16 cellular contexts compared by ENCODE assay signal in the genomic region with DNA sequence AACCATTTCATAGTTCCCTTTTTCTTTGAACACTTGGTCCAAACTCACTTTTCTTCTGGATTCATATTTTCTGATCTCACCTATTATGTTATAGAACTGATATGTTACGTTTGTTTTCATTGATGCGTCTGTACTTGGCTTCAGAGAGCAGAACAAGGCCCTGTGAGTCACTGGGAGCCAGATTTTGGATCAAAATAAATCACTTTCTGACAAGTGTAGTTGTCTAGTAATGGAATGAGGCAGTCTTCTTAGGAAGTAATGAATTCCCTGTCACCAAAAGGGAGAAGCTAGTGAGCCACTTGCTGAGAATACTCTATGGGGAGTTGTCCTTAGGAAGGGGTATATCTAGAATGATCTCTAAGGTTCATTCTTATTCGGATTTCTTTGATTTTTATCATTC. TPM values are rescaled to one million over a fixed set of nuclear protein-coding genes. Genes with fewer than 3 reads are reported as not detected.
DNase-seq lines count a peak whose midpoint lies in the region; ATAC-seq and TF ChIP-seq lines count a peak whose summit lies in the region.
"Had no signal": no experiment of that assay in that cellular context is flagged by ENCODE, and none has a peak within 500 bp of the region (broad histone marks: within the 10 kb centered on the region; RNA-seq: fewer than 3 reads in every experiment).

No MANE protein-coding gene starts in this region.

- peak overlapping the region; percentile 62 for H2AK5ac ChIP-seq in IMR-90 (ENCODE audit: low read depth, low read length)

- H3K23ac ChIP-seq in IMR-90 (ENCODE audit: low read depth, low read length) = no peak overlapping the region

- DNase-seq in ACHN = peak; percentile 25
- peak; percentile 65 for DNase-seq in IMR-90
- peak; percentile 34 for DNase-seq in astrocyte of the hippocampus (ENCODE audit: low read depth, low spot score)
- DNase-seq in hepatic stellate cell (ENCODE audit: low spot score) = peak; percentile 31
- no peak for DNase-seq in cerebellar cortex (ENCODE audit: low spot score)
- no peak for DNase-seq in activated CD8-positive, alpha-beta memory T cell treated with anti-CD3 and anti-CD28 coated beads for 24 hours
- DNase-seq: activated CD4-positive, alpha-beta T cell treated with anti-CD3 and anti-CD28 coated beads, Interleukin-2, amount 50 U/mL, for 4 hours; adrenal gland; mucosa of descending colon; NCI-H2029 treated with DMSO at 0.1 percent for 48 hours; NCI-H748 treated with DMSO at 0.1 percent for 48 hours; pancreas; SHP77; stimulated activated naive CD8-positive, alpha-beta T cell treated with anti-CD3 and anti-CD28 coated beads, Interleukin-15, amount 100 ng/mL, for 72 hours had no signal

- no TSS peak for BruUV-seq in IMR-90 (replicated peaks; lab: Mats Ljungman, UMichigan)

- H3K27me3 ChIP-seq in IMR-90 (ENCODE audit: control insufficient read depth, insufficient read depth, low read length) = no peaks in the 10 kb centered on the region
- H3K27me3 ChIP-seq: adrenal gland, pancreas had no signal

- peaks cover 3% of the 10 kb centered on the region; the same call in 1 of the 2 replicates for H3K36me3 ChIP-seq in IMR-90 (ENCODE audit: control insufficient read depth, insufficient read depth, low read length)
- H3K36me3 ChIP-seq: adrenal gland, pancreas had no signal

- H3K9me1 ChIP-seq in IMR-90 (ENCODE audit: insufficient read depth, low read length) = peaks cover 14% of the 10 kb centered on the region

- peaks cover 17 to 67% of the 10 kb centered on the region in 2 experiments; a peak in 3 of 4 replicates for H3K79me1 ChIP-seq in IMR-90 (ENCODE audit: low read depth in 1 of 2, low read length in 2 of 2)

- H2BK120ac ChIP-seq in IMR-90 (ENCODE audit: low read depth, low read length) = peak overlapping the region; percentile 75

- WGBS in IMR-90 (ENCODE audit: extremely low coverage in 2 of 2, insufficient read length in 1 of 2), 2 experiments = no CpG with 5 or more reads among the region's 3 CpGs

- ATAC-seq in IMR-90 (ENCODE audit: low read depth) (no peak), GM21381 (IDR thresholded peaks at IDR 0.05; ENCODE audit: unreplicated experiment) (no peak), HG03457 (IDR thresholded peaks at IDR 0.05; ENCODE audit: unreplicated experiment) (no peak)
- ATAC-seq: mucosa of descending colon; pancreas; stimulated activated naive CD8-positive, alpha-beta T cell treated with anti-CD3 and anti-CD28 coated beads, Interleukin-15, amount 100 ng/mL, for 72 hours had no signal

- TF ChIP-seq POLR2A in IMR-90 (IDR thresholded peaks at IDR 0.05; ENCODE audit: low read depth, low read length) = no peak

- no peak overlapping the region; the same call in 1 of the 2 replicates for H3K56ac ChIP-seq in IMR-90 (ENCODE audit: extremely low read depth, insufficient read depth, low read length)

- no peak overlapping the region; the same call in 1 of the 2 replicates for H3K14ac ChIP-seq in IMR-90 (replicated peaks; ENCODE audit: low read depth, low read length)

- CTCF ChIA-PET in IMR-90 (lab: Yijun Ruan, JAX) = no interaction called here

- H3K9me3 ChIP-seq in IMR-90 (ENCODE audit: control insufficient read depth, insufficient read depth, low read length) = no peaks in the 10 kb centered on the region
- H3K9me3 ChIP-seq: adrenal gland, mucosa of descending colon, pancreas had no signal

- in situ Hi-C loops in ACHN (cut with HindIII; ENCODE audit: low pct_ligation_motif_present, low pct_unique_long_range_greater_than_20kb, low sequenced_read_pairs) (no loop called here), IMR-90 (cut with MboI; ENCODE audit: low sequenced_read_pairs) (no loop called here)

- peak overlapping the region; percentile 3 to 63; a peak in 1 of 4 replicates for H4K8ac ChIP-seq in IMR-90 (ENCODE audit: low read depth in 2 of 2, low read length in 2 of 2)

- peak overlapping the region; percentile 56 for H3K27ac ChIP-seq in IMR-90 (ENCODE audit: insufficient read depth, low read length)
- H3K27ac ChIP-seq: adrenal gland, pancreas had no signal

- intact Hi-C loops in IMR-90 (cut with micrococcal nuclease) = no loop called here

- no peaks in the 10 kb centered on the region for H4K20me1 ChIP-seq in IMR-90 (ENCODE audit: insufficient read depth, low read length)

- H4K5ac ChIP-seq in IMR-90 (ENCODE audit: low read depth, low read length) = no peak overlapping the region; the same call in 1 of the 2 replicates

- H3K18ac ChIP-seq in IMR-90 (ENCODE audit: low read depth, low read length) = peak overlapping the region; percentile 62; the same call in 1 of the 2 replicates

- TF ChIP-seq RAD21 in IMR-90 (IDR thresholded peaks at IDR 0.05; ENCODE audit: low read length) = no peak

- H3K4me1 ChIP-seq in IMR-90 (ENCODE audit: control insufficient read depth, insufficient read depth, low read length) = peaks cover 17% of the 10 kb centered on the region

- no peak overlapping the region for H3K4me3 ChIP-seq in IMR-90 (ENCODE audit: insufficient read depth, low read depth, low read length)
- H3K4me3 ChIP-seq: adrenal gland, mucosa of descending colon, pancreas had no signal

- H4K91ac ChIP-seq in IMR-90 (ENCODE audit: insufficient read depth, low read depth, low read length) = peak overlapping the region; percentile 55; the same call in 1 of the 2 replicates

- H2AK9ac ChIP-seq in IMR-90 (replicated peaks; ENCODE audit: low read depth, low read length, poor library complexity) = no peak overlapping the region

- TF ChIP-seq CTCF in IMR-90 (conservative IDR thresholded peaks at IDR 0.05; ENCODE audit: low read depth, low read length) = no peak

- peak overlapping the region; percentile 75 for H2BK20ac ChIP-seq in IMR-90 (ENCODE audit: low read depth, low read length)

- POLR2A ChIA-PET in IMR-90 (lab: Charles Lee; ENCODE audit: unreplicated experiment) = no interaction called here

- 0 out of 3 replicates have a peak overlapping the region, but pooled peaks have one; percentile 19 for H2BK15ac ChIP-seq in IMR-90 (ENCODE audit: low read depth, low read length)

- peak overlapping the region; percentile 70 for H2BK5ac ChIP-seq in IMR-90 (ENCODE audit: low read depth, low read length, poor library complexity, severe bottlenecking)

- H2AFZ ChIP-seq in IMR-90 (replicated peaks; ENCODE audit: low read length, poor library complexity) = no peak overlapping the region

- H3K9ac ChIP-seq in IMR-90 (ENCODE audit: low read depth, low read length) = no peak overlapping the region

- peak overlapping the region; percentile 55; the same call in 1 of the 2 replicates for H3K4ac ChIP-seq in IMR-90 (ENCODE audit: low read depth, low read length)

- peak overlapping the region; percentile 7; the same call in 1 of the 2 replicates for H3K4me2 ChIP-seq in IMR-90 (ENCODE audit: low read depth, low read length)

- dilution Hi-C loops in IMR-90 (cut with HindIII; ENCODE audit: low sequenced_read_pairs, unreplicated experiment) = no loop called here

TF ChIP-seq in IMR-90, 13 proteins besides CTCF, POLR2A, EP300 and RAD21:
- TF ChIP-seq MAZ (IDR thresholded peaks at IDR 0.05; ENCODE audit: borderline replicate concordance, low read depth, low read length) = no peak
- no peak for TF ChIP-seq SMC3 (IDR thresholded peaks at IDR 0.05; ENCODE audit: low read depth, low read length)
- no peak for TF ChIP-seq NFE2L2 (IDR thresholded peaks at IDR 0.05; ENCODE audit: low read depth, low read length)
- TF ChIP-seq MAFK (IDR thresholded peaks at IDR 0.05; ENCODE audit: low read depth, low read length) = no peak
- TF ChIP-seq BHLHE40 (IDR thresholded peaks at IDR 0.05; ENCODE audit: low read depth, low read length) = no peak
- no peak for TF ChIP-seq RCOR1 (IDR thresholded peaks at IDR 0.05; ENCODE audit: insufficient replicate concordance, low read length)
- TF ChIP-seq FOS (IDR thresholded peaks at IDR 0.05; ENCODE audit: low read depth, low read length) = peak; percentile 33; the same call in 1 of the 2 replicates

RNA-seq across cellular contexts. Expression of gene BICD1, which starts 10.2 kb away (rescaled TPM):
- 17.2 and 25.0 TPM in 2 replicates for total RNA-seq in IMR-90 (2012; rRNA removed)
- 17.6 and 21.8 TPM in 2 replicates for polyA plus RNA-seq in IMR-90 (2012; rRNA removed)
- 7.2 and 7.3 TPM in 2 replicates for polyA plus RNA-seq in IMR-90 (2012; cell fraction: cytosol; rRNA removed)
- 32.2 and 53.0 TPM in 2 replicates for polyA plus RNA-seq in IMR-90 (2012; cell fraction: nucleus; rRNA removed; ENCODE audit: low replicate concordance)

Comparison
In these comparisons a context has a peak if more than half of its experiments do, and no peak if none do; other contexts are left out.
1. DNase-seq: peak in ACHN (single experiment), IMR-90 (single experiment), astrocyte of the hippocampus (single experiment) and hepatic stellate cell (single experiment); none in cerebellar cortex (single experiment) and activated CD8-positive, alpha-beta memory T cell treated with anti-CD3 and anti-CD28 coated beads for 24 hours (single experiment).